In genomic region chr12:94649349-94650142, GRCh38 we compare ENCODE assay signal across 8 cellular contexts. TPM values are rescaled to one million over a fixed set of nuclear protein-coding genes. Genes with fewer than 3 reads are reported as not detected.
DNase-seq lines count a peak whose midpoint lies in the region; ATAC-seq, FAIRE-seq and TF ChIP-seq lines count a peak whose summit lies in the region.

No MANE protein-coding gene starts in this region.

- H3K4me3 Mint-ChIP-seq in T-cell, result peak overlapping the region; percentile 68 to 80 (median 78)

- WGBS in small intestine, 3 donors, result 4 to 5% (median 4%) methylated on average over 58 to 72 of the region's 72 CpGs

- DNase-seq in AG10803 (ENCODE audit: low read depth) (peak; percentile 12), T-cell (peak in 22 of 34 experiments; percentile 1 to 50 (median 20)), caudate nucleus (lab: John Stamatoyannopoulos, UW) (peak in 36 of 61 donors; percentile 9 to 65 (median 35)), islet precursor cell (peak; percentile 82), small intestine (peak; percentile 72), NCI-H446 treated with DMSO at 0.1 percent for 48 hours (lab: John Stamatoyannopoulos, UW) (no peak)

- H3K27me3 Mint-ChIP-seq in T-cell, result peaks cover 46 to 49% of the 10 kb centered on the region in 2 donors

- H3K4me3 ChIP-seq in AG10803 (ENCODE audit: low read length) (no peak overlapping the region), small intestine (ENCODE audit: low read depth in 1 of 2, low read length in 2 of 2) (peak overlapping the region; percentile 49 to 94)

- peaks cover 0 to 5% of the 10 kb centered on the region in 2 donors for H3K4me1 ChIP-seq in small intestine (ENCODE audit: control insufficient read depth in 2 of 2, insufficient read depth in 1 of 2, low read depth in 1 of 2, low read length in 1 of 2)

- H3K9me3 ChIP-seq in small intestine (ENCODE audit: control insufficient read depth, low read depth), result no peaks in the 10 kb centered on the region

- ATAC-seq in GM19023 (IDR thresholded peaks at IDR 0.05; ENCODE audit: unreplicated experiment), result peak; percentile 56
- peak; percentile 56 for ATAC-seq in HG03159 (IDR thresholded peaks at IDR 0.05; ENCODE audit: unreplicated experiment)
- peak; percentile 63 to 77 (median 70) for ATAC-seq in T-cell (replicated peaks in 1 of 4)

- H3K4me1 Mint-ChIP-seq in T-cell, result peaks cover 12 to 25% (median 18%) of the 10 kb centered on the region in 3 donors

- no peak for FAIRE-seq in small intestine (lab: Jason Lieb, UNC)

- no peaks in the 10 kb centered on the region for H3K9me3 Mint-ChIP-seq in T-cell

- TF ChIP-seq CTCF in AG10803 (conservative IDR thresholded peaks at IDR 0.05; ENCODE audit: low read length), result no peak

- H3K27ac Mint-ChIP-seq in T-cell, result no peak overlapping the region

- no peaks in the 10 kb centered on the region for H3K36me3 Mint-ChIP-seq in T-cell

- H3K36me3 ChIP-seq in small intestine (ENCODE audit: control insufficient read depth in 2 of 2, insufficient read depth in 2 of 2, low read length in 2 of 2), result no peaks in the 10 kb centered on the region

- no peaks in the 10 kb centered on the region for H3K27me3 ChIP-seq in small intestine (ENCODE audit: control insufficient read depth in 2 of 2, insufficient read depth in 2 of 2, low read length in 2 of 2)

- H3K27ac ChIP-seq in caudate nucleus (ENCODE audit: low read depth, low read length) (peak overlapping the region; percentile 44), small intestine (ENCODE audit: low read depth in 1 of 2, low read length in 1 of 2) (peak overlapping the region; percentile 45 to 61)

- CTCF ChIA-PET in T-cell (lab: Charles Lee), result interaction anchor here in 1 of 2 donors (1.3 to 1.5 kb wide), 2 partner anchors 9 to 28 kb away, joined by 3 to 5 read pairs; no protein-coding TSS in a partner anchor

- POLR2A ChIA-PET in T-cell (lab: Charles Lee), result no interaction called here

RNA-seq across cellular contexts. Expression of gene TMCC3, which starts 0.8 kb away (rescaled TPM):
- total RNA-seq in T-cell, result 1 to 10 TPM in 2 of 5 donors, under 1 TPM in 3; 0.30 to 2.8 (median 0.95) TPM
- polyA plus RNA-seq in small intestine, result 10 to 100 TPM in 2 of 3 donors, 1 to 10 TPM in 1; 8.6 to 23.9 (median 11.6) TPM
